In the genomic region with DNA sequence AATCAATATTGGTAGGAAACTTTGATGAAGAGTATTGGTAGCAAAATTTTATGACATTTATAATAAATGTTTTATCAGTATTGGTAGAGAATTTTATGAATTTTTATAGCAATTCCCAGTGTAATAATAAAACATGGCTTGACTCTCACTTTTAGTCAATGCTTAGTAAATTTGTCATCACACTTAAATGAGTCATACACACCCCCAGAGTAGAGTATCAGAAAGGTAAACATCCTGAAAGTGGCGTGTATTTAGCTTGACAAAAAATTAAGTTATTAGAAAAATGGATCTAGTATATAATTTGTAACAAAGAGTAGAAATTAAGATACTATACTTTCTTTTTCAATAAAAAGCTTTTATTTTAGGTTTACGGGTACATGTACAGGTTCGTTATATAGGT, we compare ENCODE assay signal across 20 cellular contexts. TPM values are rescaled to one million over a fixed set of nuclear protein-coding genes. Genes with fewer than 3 reads are reported as not detected.
DNase-seq lines count a peak whose midpoint lies in the region; ATAC-seq, FAIRE-seq and TF ChIP-seq lines count a peak whose summit lies in the region.
"Had no signal": no experiment of that assay in that cellular context is flagged by ENCODE, and none has a peak within 500 bp of the region (broad histone marks: within the 10 kb centered on the region; RNA-seq: fewer than 3 reads in every experiment).

No MANE protein-coding gene starts in this region.

- H2AFZ ChIP-seq in PC-3 (ENCODE audit: low read length) (no peak overlapping the region), endothelial cell of umbilical vein (ENCODE audit: low read depth, low read length) (no peak overlapping the region)

- H3K9me1 ChIP-seq in endothelial cell of umbilical vein (replicated peaks; ENCODE audit: control insufficient read depth, extremely low read depth, insufficient read depth, low read length): no peaks in the 10 kb centered on the region

- no peaks in the 10 kb centered on the region for H3K79me2 ChIP-seq in PC-3 (ENCODE audit: low read length)
- no peaks in the 10 kb centered on the region for H3K79me2 ChIP-seq in endothelial cell of umbilical vein (ENCODE audit: control insufficient read depth, insufficient read depth, low read length)

- CTCF ChIA-PET in Calu3 (lab: Charles Lee) (interaction anchor here (0.6 kb wide), 1 partner anchor 374 kb away, joined by 6 read pairs; no protein-coding TSS in a partner anchor), PC-3 (lab: Charles Lee) (no interaction called here), endothelial cell of umbilical vein (lab: Charles Lee) (interaction anchor here (1.2 kb wide), 1 partner anchor 21 kb away, joined by 3 read pairs; no protein-coding TSS in a partner anchor), HEK293T (lab: Yijun Ruan, JAX) (no interaction called here)

- POLR2A ChIA-PET in PC-3 (lab: Charles Lee; ENCODE audit: unreplicated experiment): interaction anchor here (0.6 kb wide), 1 partner anchor 254 kb away, joined by 8 read pairs; no protein-coding TSS in a partner anchor
- POLR2A ChIA-PET in endothelial cell of umbilical vein (lab: Charles Lee): no interaction called here
- POLR2A ChIA-PET in HEK293T (lab: Yijun Ruan, JAX): no interaction called here

- H3K27ac ChIP-seq in PC-3 (ENCODE audit: low read length) (peak overlapping the region; percentile 21), endothelial cell of umbilical vein (ENCODE audit: insufficient read depth, low read depth, low read length) (no peak overlapping the region)
- H3K27ac ChIP-seq: BLaER1 treated with 17β-estradiol and CSF1 and Interleukin-3, amounts not matched to agents 10 nM and 100 nM had no signal

- no peaks in the 10 kb centered on the region for H3K9me3 ChIP-seq in PC-3 (ENCODE audit: low read length)
- no peaks in the 10 kb centered on the region for H3K9me3 ChIP-seq in endothelial cell of umbilical vein (replicated peaks; ENCODE audit: control insufficient read depth, insufficient read depth, low read length)
- H3K9me3 ChIP-seq: SK-N-SH had no signal

- intact Hi-C loops in Calu3 (cut with micrococcal nuclease; ENCODE audit: unreplicated experiment): loop anchor here (5.0 kb wide), 1 partner anchor 62 kb away; no protein-coding TSS in a partner anchor
- intact Hi-C loops in PC-3 (cut with micrococcal nuclease): no loop called here
- intact Hi-C loops in endothelial cell of umbilical vein (cut with micrococcal nuclease): no loop called here

- H3K4me1 ChIP-seq in PC-3 (ENCODE audit: insufficient read depth, low read length) (peaks cover 11% of the 10 kb centered on the region), endothelial cell of umbilical vein (ENCODE audit: control insufficient read depth, extremely low read depth, insufficient read depth, low read length) (no peaks in the 10 kb centered on the region)

- H3K27me3 ChIP-seq in PC-3 (ENCODE audit: low read length): no peaks in the 10 kb centered on the region
- H3K27me3 ChIP-seq in endothelial cell of umbilical vein (ENCODE audit: control insufficient read depth in 2 of 2, insufficient read depth in 2 of 2, low read length in 2 of 2): peaks cover 0 to 2% of the 10 kb centered on the region in 2 experiments
- H3K27me3 ChIP-seq: BLaER1 treated with 17β-estradiol and CSF1 and Interleukin-3, amounts not matched to agents 10 nM and 100 nM had no signal

- H3K4me1 Mint-ChIP-seq in Calu3 (ENCODE audit: low read depth, unreplicated experiment): peaks cover 17% of the 10 kb centered on the region

- no peaks in the 10 kb centered on the region for H3K36me3 ChIP-seq in PC-3 (ENCODE audit: low read depth, low read length)
- H3K36me3 ChIP-seq in endothelial cell of umbilical vein (ENCODE audit: control insufficient read depth in 2 of 2, extremely low read depth in 1 of 2, insufficient read depth in 2 of 2, low read length in 2 of 2): no peaks in the 10 kb centered on the region
- H3K36me3 ChIP-seq: BLaER1 treated with 17β-estradiol and CSF1 and Interleukin-3, amounts not matched to agents 10 nM and 100 nM had no signal

- no peak for TF ChIP-seq POLR2A in endothelial cell of umbilical vein (IDR thresholded peaks at IDR 0.05; ENCODE audit: low read depth, low read length)

- no peak overlapping the region for H3K4me3 Mint-ChIP-seq in Calu3 (ENCODE audit: low read depth, unreplicated experiment)
- H3K4me3 Mint-ChIP-seq: H9 had no signal

- H3K36me3 Mint-ChIP-seq in Calu3 (ENCODE audit: insufficient read depth, unreplicated experiment): no peaks in the 10 kb centered on the region

- H4K20me1 ChIP-seq in PC-3 (ENCODE audit: low read length): no peaks in the 10 kb centered on the region
- H4K20me1 ChIP-seq in endothelial cell of umbilical vein (replicated peaks; ENCODE audit: control insufficient read depth, extremely low read depth, insufficient read depth, low read length): no peaks in the 10 kb centered on the region
- H4K20me1 ChIP-seq: BLaER1 treated with 17β-estradiol and CSF1 and Interleukin-3, amounts not matched to agents 10 nM and 100 nM had no signal

- H3K9me3 Mint-ChIP-seq in Calu3 (ENCODE audit: low read depth, unreplicated experiment): peaks cover 2% of the 10 kb centered on the region

- no peak for FAIRE-seq in endothelial cell of umbilical vein (lab: Jason Lieb, UNC)
- FAIRE-seq: RCC 7860 had no signal

- H3K9me2 ChIP-seq in PC-3 (replicated peaks; ENCODE audit: low read length): no peaks in the 10 kb centered on the region
- H3K9me2 ChIP-seq: SK-N-SH had no signal

- peak overlapping the region; percentile 37 for H3K27ac Mint-ChIP-seq in Calu3 (ENCODE audit: unreplicated experiment)
- H3K27ac Mint-ChIP-seq: H9 had no signal

- dilution Hi-C loops in endothelial cell of umbilical vein (cut with MboI; ENCODE audit: extremely low pct_ligation_motif_present, low sequenced_read_pairs): no loop called here

- no peaks in the 10 kb centered on the region for H3F3A ChIP-seq in PC-3 (ENCODE audit: low read length, unreplicated experiment)

- H3K27me3 Mint-ChIP-seq in Calu3 (ENCODE audit: unreplicated experiment): no peaks in the 10 kb centered on the region

- DNase-seq in Calu3: no peak
- peak; percentile 13 for DNase-seq in Daoy (ENCODE audit: low read depth)
- peak; percentile 70 for DNase-seq in PC-3
- peak; percentile 45 for DNase-seq in endothelial cell of umbilical vein (ENCODE audit: low read depth, low spot score)
- no peak for DNase-seq in HEK293T (ENCODE audit: extremely low spot score)
- no peak for DNase-seq in cortex of kidney (lab: John Stamatoyannopoulos, UW)
- DNase-seq: DND-41, GF-D8, H9, KBM-7, NCI-H1048, NCI-H1436 treated with DMSO at 0.1 percent for 48 hours, NCI-H2081, NCI-H2171 treated with DMSO at 0.1 percent for 48 hours, NCI-H446, SHP77 treated with DMSO at 0.1 percent for 48 hours, SK-N-SH had no signal

- H3K4me2 ChIP-seq in PC-3 (ENCODE audit: low read length) (peak overlapping the region; percentile 24; the same call in 1 of the 2 replicates), endothelial cell of umbilical vein (ENCODE audit: insufficient read depth, low read length) (no peak overlapping the region)
- H3K4me2 ChIP-seq: BLaER1 treated with 17β-estradiol and CSF1 and Interleukin-3, amounts not matched to agents 10 nM and 100 nM; SK-N-SH had no signal

- no peak overlapping the region for H3K9ac ChIP-seq in PC-3 (ENCODE audit: low read length)
- H3K9ac ChIP-seq in endothelial cell of umbilical vein (replicated peaks; ENCODE audit: extremely low read depth, insufficient read depth, low read length): no peak overlapping the region
- H3K9ac ChIP-seq: BLaER1 treated with 17β-estradiol and CSF1 and Interleukin-3, amounts not matched to agents 10 nM and 100 nM; SK-N-SH had no signal

- ATAC-seq in PC-3 (no peak), GM21825 (IDR thresholded peaks at IDR 0.05; ENCODE audit: unreplicated experiment) (no peak)

- TF ChIP-seq CTCF in Calu3 (IDR thresholded peaks at IDR 0.05; ENCODE audit: unreplicated experiment) (no peak), PC-3 (conservative IDR thresholded peaks at IDR 0.05; ENCODE audit: low read depth, low read length) (no peak), endothelial cell of umbilical vein (IDR thresholded peaks at IDR 0.05; ENCODE audit: extremely low read depth in 1 of 2, insufficient read depth in 1 of 2, low read depth in 1 of 2, low read length in 2 of 2) (no peak)

- BruUV-seq in Calu3 (replicated peaks; lab: Mats Ljungman, UMichigan) (no TSS peak), PC-3 (replicated peaks; lab: Mats Ljungman, UMichigan) (no TSS peak), endothelial cell of umbilical vein (replicated peaks; lab: Mats Ljungman, UMichigan) (no TSS peak)

- H3K4me3 ChIP-seq in PC-3 (ENCODE audit: low read length): no peak overlapping the region
- no peak overlapping the region for H3K4me3 ChIP-seq in endothelial cell of umbilical vein (replicated peaks in 1 of 3; ENCODE audit: insufficient read depth in 1 of 3, low read depth in 1 of 3, low read length in 3 of 3)
- H3K4me3 ChIP-seq: BLaER1 treated with 17β-estradiol and CSF1 and Interleukin-3, amounts not matched to agents 10 nM and 100 nM had no signal

RNA-seq across cellular contexts. Expression of a gene that starts 2.6 kb away (rescaled TPM):
- total RNA-seq in Calu3 (2022) (not detected in 2 replicates), PC-3 (2014; rRNA removed) (not detected in 2 replicates), endothelial cell of umbilical vein (not detected in 2 replicates)
- not detected in 2 replicates for total RNA-seq in Daoy (2014; rRNA removed; shearing (Covaris generic))
- polyA plus RNA-seq in endothelial cell of umbilical vein: not detected in 2 replicates
- not detected in 2 replicates for polyA plus RNA-seq in endothelial cell of umbilical vein (2011; cell fraction: cytosol; rRNA removed)
- not detected in 2 replicates for polyA plus RNA-seq in endothelial cell of umbilical vein (2011; cell fraction: nucleus; rRNA removed)
- not detected in 2 replicates for polyA plus RNA-seq in endothelial cell of umbilical vein (2012)
- 0.44 and 0.72 TPM in 2 replicates for polyA minus RNA-seq in endothelial cell of umbilical vein
- not detected for polyA minus RNA-seq in endothelial cell of umbilical vein (2011; cell fraction: cytosol; rRNA and poly(A)+ RNA removed)
- polyA minus RNA-seq in endothelial cell of umbilical vein (2011; cell fraction: nucleus; rRNA and poly(A)+ RNA removed): not detected in 2 replicates
- total RNA-seq: H9 had no signal
- polyA plus RNA-seq: SK-N-SH had no signal

RNA-seq across cellular contexts. Expression of a gene that starts 18.8 kb away (rescaled TPM):
- total RNA-seq in Calu3 (2022) (not detected in 2 replicates), PC-3 (2014; rRNA removed) (not detected in 2 replicates), endothelial cell of umbilical vein (not detected in 2 replicates)
- total RNA-seq in Daoy (2014; rRNA removed; shearing (Covaris generic)): not detected in 2 replicates
- not detected in 2 replicates for polyA plus RNA-seq in endothelial cell of umbilical vein
- polyA plus RNA-seq in endothelial cell of umbilical vein (2011; cell fraction: cytosol; rRNA removed): not detected in 2 replicates
- not detected in 2 replicates for polyA plus RNA-seq in endothelial cell of umbilical vein (2011; cell fraction: nucleus; rRNA removed)
- polyA plus RNA-seq in endothelial cell of umbilical vein (2012): not detected in 2 replicates
- polyA minus RNA-seq in endothelial cell of umbilical vein: not detected in 2 replicates
- not detected for polyA minus RNA-seq in endothelial cell of umbilical vein (2011; cell fraction: cytosol; rRNA and poly(A)+ RNA removed)
- not detected in 2 replicates for polyA minus RNA-seq in endothelial cell of umbilical vein (2011; cell fraction: nucleus; rRNA and poly(A)+ RNA removed)
- total RNA-seq: H9 had no signal
- polyA plus RNA-seq: SK-N-SH had no signal

RNA-seq across cellular contexts. Expression of a gene that starts 29.4 kb away (rescaled TPM):
- total RNA-seq in Calu3 (2022) (not detected in 2 replicates), PC-3 (2014; rRNA removed) (not detected in 2 replicates), endothelial cell of umbilical vein (not detected in 2 replicates)
- not detected in 2 replicates for total RNA-seq in Daoy (2014; rRNA removed; shearing (Covaris generic))
- polyA plus RNA-seq in endothelial cell of umbilical vein: not detected in 2 replicates
- not detected in 2 replicates for polyA plus RNA-seq in endothelial cell of umbilical vein (2011; cell fraction: cytosol; rRNA removed)
- polyA plus RNA-seq in endothelial cell of umbilical vein (2011; cell fraction: nucleus; rRNA removed): 0.08 and 0.18 TPM in 2 replicates
- 0.21 and 0.40 TPM in 2 replicates for polyA plus RNA-seq in endothelial cell of umbilical vein (2012)
- polyA minus RNA-seq in endothelial cell of umbilical vein: not detected in 2 replicates
- not detected for polyA minus RNA-seq in endothelial cell of umbilical vein (2011; cell fraction: cytosol; rRNA and poly(A)+ RNA removed)
- polyA minus RNA-seq in endothelial cell of umbilical vein (2011; cell fraction: nucleus; rRNA and poly(A)+ RNA removed): not detected in 2 replicates
- total RNA-seq: H9 had no signal
- polyA plus RNA-seq: SK-N-SH had no signal

RNA-seq across cellular contexts. Expression of a gene that starts 42.1 kb away (rescaled TPM):
- not detected in 2 replicates for total RNA-seq in Calu3 (2022)
- not detected in 2 replicates for total RNA-seq in Daoy (2014; rRNA removed; shearing (Covaris generic))
- not detected in 2 replicates for total RNA-seq in PC-3 (2014; rRNA removed)
- not detected in 2 replicates for total RNA-seq in endothelial cell of umbilical vein
- not detected in 2 replicates for polyA plus RNA-seq in endothelial cell of umbilical vein
- polyA plus RNA-seq in endothelial cell of umbilical vein (2011; cell fraction: cytosol; rRNA removed): not detected in 2 replicates
- polyA plus RNA-seq in endothelial cell of umbilical vein (2011; cell fraction: nucleus; rRNA removed): not detected in 2 replicates
- polyA plus RNA-seq in endothelial cell of umbilical vein (2012): not detected in 2 replicates
- not detected in 2 replicates for polyA minus RNA-seq in endothelial cell of umbilical vein
- polyA minus RNA-seq in endothelial cell of umbilical vein (2011; cell fraction: cytosol; rRNA and poly(A)+ RNA removed): not detected
- polyA minus RNA-seq in endothelial cell of umbilical vein (2011; cell fraction: nucleus; rRNA and poly(A)+ RNA removed): not detected in 2 replicates
- total RNA-seq: H9 had no signal
- polyA plus RNA-seq: SK-N-SH had no signal

Comparison
In these comparisons a context has a peak if more than half of its experiments do, and no peak if none do; other contexts are left out.
1. DNase-seq: peak in Daoy (single experiment), PC-3 (single experiment) and endothelial cell of umbilical vein (single experiment); none in Calu3 (single experiment), HEK293T (single experiment) and cortex of kidney (single experiment).
2. CTCF ChIA-PET loops: an anchor here in Calu3 (0.6 kb wide) and endothelial cell of umbilical vein (1.2 kb wide); none called in PC-3 and HEK293T.